In the genomic region with DNA sequence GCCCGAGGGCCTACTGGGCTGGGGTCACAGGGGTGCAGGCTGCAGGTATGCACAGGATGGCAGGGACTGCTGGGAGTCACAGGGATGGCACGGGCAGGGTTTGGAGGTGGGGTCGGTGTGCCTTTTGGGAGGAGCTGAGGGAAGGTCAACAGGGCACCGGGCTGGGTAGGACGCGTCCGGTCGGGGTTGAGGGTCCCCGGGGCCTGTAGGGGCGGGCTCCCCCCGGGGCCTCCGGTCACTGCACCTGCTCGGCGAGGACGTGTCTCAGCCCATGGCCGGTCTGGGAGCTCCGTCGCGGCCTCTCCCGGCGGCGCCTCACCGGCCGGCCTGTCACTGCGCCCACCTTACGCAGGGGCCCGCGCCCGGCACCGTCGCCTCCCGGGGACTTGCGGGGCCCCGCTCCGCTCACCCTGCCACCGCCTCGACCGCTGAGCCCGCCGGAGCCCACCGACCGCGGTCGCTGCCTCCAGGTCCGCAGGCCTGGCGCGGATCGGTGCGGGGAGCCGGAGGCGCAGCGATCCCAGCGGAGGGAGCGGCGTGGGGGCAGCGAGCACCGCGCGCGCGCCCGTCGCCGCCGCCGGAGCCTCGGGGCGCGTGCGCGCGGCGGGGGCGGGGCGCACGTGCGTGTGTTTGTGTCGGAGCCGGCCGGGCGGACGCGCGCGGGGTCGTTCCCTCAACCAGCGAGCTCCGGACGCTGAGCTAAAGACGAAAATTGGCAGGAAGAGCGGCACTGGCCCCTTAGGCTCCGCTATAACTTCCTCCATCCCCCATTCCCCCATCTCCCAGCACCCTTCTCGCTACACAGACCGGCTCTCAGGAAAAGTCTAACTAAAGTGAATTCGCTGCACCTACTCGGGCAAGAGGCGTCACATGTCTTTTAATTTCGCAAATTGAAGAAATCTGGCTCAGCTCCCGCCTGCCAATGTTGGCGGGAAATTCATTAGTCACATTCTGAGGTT, we compare ENCODE assay signal across 8 cellular contexts. TPM values are rescaled to one million over a fixed set of nuclear protein-coding genes. Genes with fewer than 3 reads are reported as not detected.
DNase-seq lines count a peak whose midpoint lies in the region; ATAC-seq, FAIRE-seq and TF ChIP-seq lines count a peak whose summit lies in the region.

A gene with protein sequence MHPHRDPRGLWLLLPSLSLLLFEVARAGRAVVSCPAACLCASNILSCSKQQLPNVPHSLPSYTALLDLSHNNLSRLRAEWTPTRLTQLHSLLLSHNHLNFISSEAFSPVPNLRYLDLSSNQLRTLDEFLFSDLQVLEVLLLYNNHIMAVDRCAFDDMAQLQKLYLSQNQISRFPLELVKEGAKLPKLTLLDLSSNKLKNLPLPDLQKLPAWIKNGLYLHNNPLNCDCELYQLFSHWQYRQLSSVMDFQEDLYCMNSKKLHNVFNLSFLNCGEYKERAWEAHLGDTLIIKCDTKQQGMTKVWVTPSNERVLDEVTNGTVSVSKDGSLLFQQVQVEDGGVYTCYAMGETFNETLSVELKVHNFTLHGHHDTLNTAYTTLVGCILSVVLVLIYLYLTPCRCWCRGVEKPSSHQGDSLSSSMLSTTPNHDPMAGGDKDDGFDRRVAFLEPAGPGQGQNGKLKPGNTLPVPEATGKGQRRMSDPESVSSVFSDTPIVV (minus strand): TSS at position 552 of the 959 bp plus-strand sequence. CDS start 815 bp downstream, outside the sequence.

- POLR2A ChIA-PET in HEK293 (lab: Yijun Ruan, JAX), result interaction anchor here (1.4 to 1.7 kb wide), 2 partner anchors 12 to 39 kb away, joined by 5 to 7 read pairs; a partner anchor contains a TSS

- TF ChIP-seq CTCF in D721Med (IDR thresholded peaks at IDR 0.05; ENCODE audit: insufficient read depth, missing control alignments), result no peak
- TF ChIP-seq CTCF in HEK293 (tag by site-specific recombination; IDR thresholded peaks at IDR 0.05), result no peak
- TF ChIP-seq CTCF in esophagus muscularis mucosa (IDR thresholded peaks at IDR 0.05), result no peak
- no peak for TF ChIP-seq CTCF in natural killer cell (IDR thresholded peaks at IDR 0.05)
- no peak for TF ChIP-seq CTCF in thoracic aorta (IDR thresholded peaks at IDR 0.05)

- H3K4me3 Mint-ChIP-seq in activated T-cell treated with anti-CD3 and anti-CD28 coated beads, Interleukin-2, amount 50 U/mL, for 4 hours, result peak within 1 kb of the TSS; percentile 91
- H3K4me3 Mint-ChIP-seq in natural killer cell, result peak within 1 kb of the TSS; percentile 91

- DNase-seq in D721Med (ENCODE audit: insufficient read length, low spot score), result peak; percentile 82
- DNase-seq in NCI-H774 (lab: John Stamatoyannopoulos, UW), result peak; percentile 61
- DNase-seq in activated T-cell treated with anti-CD3 and anti-CD28 coated beads, Interleukin-2, amount 50 U/mL, for 4 hours, result peak; percentile 53
- no peak for DNase-seq in esophagus muscularis mucosa (ENCODE audit: extremely low spot score)
- peak; percentile 64 for DNase-seq in natural killer cell
- DNase-seq in thoracic aorta (ENCODE audit: low spot score), result no peak

- intact Hi-C loops in esophagus muscularis mucosa (cut with DNase I) (no loop called here), natural killer cell (cut with micrococcal nuclease) (no loop called here)

- H3K4me3 ChIP-seq in HEK293 (ENCODE audit: low read depth, low read length) (peak within 1 kb of the TSS; percentile 52), esophagus muscularis mucosa (peak within 1 kb of the TSS; percentile 79 to 91 (median 81)), thoracic aorta (peak within 1 kb of the TSS; percentile 90)

- WGBS in esophagus muscularis mucosa, result 4% methylated on average over 12 of the region's 100 CpGs

- peak within 1 kb of the TSS; percentile 51 to 78 for H3K27ac Mint-ChIP-seq in natural killer cell

- ATAC-seq in activated T-cell treated with anti-CD3 and anti-CD28 coated beads, Interleukin-2, amount 50 U/mL, for 4 hours, result peak; percentile 72 to 77
- ATAC-seq in natural killer cell, result peak; percentile 83 to 92 (median 89)
- ATAC-seq in thoracic aorta (ENCODE audit: insufficient number of reproducible peaks, low FRiP score, low read depth), result peak; percentile 63
- no peak for ATAC-seq in HG02571 (IDR thresholded peaks at IDR 0.05; ENCODE audit: unreplicated experiment)

- H3K36me3 ChIP-seq in HEK293 (ENCODE audit: control insufficient read depth in 2 of 2, insufficient read depth in 1 of 2, low read length in 2 of 2), result no peaks in the 10 kb centered on the region
- peaks cover 0 to 5% (median 0%) of the 10 kb centered on the region in 4 donors for H3K36me3 ChIP-seq in esophagus muscularis mucosa
- H3K36me3 ChIP-seq in thoracic aorta, result no peaks in the 10 kb centered on the region

- H3K9me3 Mint-ChIP-seq in activated T-cell treated with anti-CD3 and anti-CD28 coated beads, Interleukin-2, amount 50 U/mL, for 4 hours, result no peaks in the 10 kb centered on the region
- H3K9me3 Mint-ChIP-seq in natural killer cell, result no peaks in the 10 kb centered on the region

- H3K27ac ChIP-seq in HEK293 (ENCODE audit: extremely low read depth, low read depth, low read length) (peak within 1 kb of the TSS; percentile 37; the same call in 1 of the 2 replicates), esophagus muscularis mucosa (replicated peaks in 1 of 4) (peak within 1 kb of the TSS; percentile 69 to 76 (median 74)), thoracic aorta (peak within 1 kb of the TSS in 1 of 2 donors; percentile 38)

- H3K27me3 Mint-ChIP-seq in activated T-cell treated with anti-CD3 and anti-CD28 coated beads, Interleukin-2, amount 50 U/mL, for 4 hours (ENCODE audit: low read depth), result no peaks in the 10 kb centered on the region
- peaks cover 0 to 6% of the 10 kb centered on the region in 2 donors for H3K27me3 Mint-ChIP-seq in natural killer cell (ENCODE audit: low read depth in 2 of 2)

- peaks cover 59% of the 10 kb centered on the region for H3K4me1 Mint-ChIP-seq in activated T-cell treated with anti-CD3 and anti-CD28 coated beads, Interleukin-2, amount 50 U/mL, for 4 hours (ENCODE audit: low read depth)
- peaks cover 40 to 42% of the 10 kb centered on the region in 2 donors for H3K4me1 Mint-ChIP-seq in natural killer cell

- TF ChIP-seq EP300 in esophagus muscularis mucosa (IDR thresholded peaks at IDR 0.05), result no peak

- H3K36me3 Mint-ChIP-seq in activated T-cell treated with anti-CD3 and anti-CD28 coated beads, Interleukin-2, amount 50 U/mL, for 4 hours (ENCODE audit: insufficient read depth), result peaks cover 6% of the 10 kb centered on the region
- H3K36me3 Mint-ChIP-seq in natural killer cell, result no peaks in the 10 kb centered on the region

- FAIRE-seq in D721Med (lab: Jason Lieb, UNC), result no peak

- H3K9me3 ChIP-seq in HEK293 (ENCODE audit: control insufficient read depth, insufficient read depth, low read depth, low read length) (no peaks in the 10 kb centered on the region), esophagus muscularis mucosa (no peaks in the 10 kb centered on the region), thoracic aorta (no peaks in the 10 kb centered on the region)

- H3K4me1 ChIP-seq in HEK293 (ENCODE audit: control insufficient read depth, insufficient read depth, low read length) (no peaks in the 10 kb centered on the region), esophagus muscularis mucosa (peaks cover 15 to 42% (median 26%) of the 10 kb centered on the region in 4 donors), thoracic aorta (ENCODE audit: control insufficient read depth in 1 of 2, low read depth in 2 of 2) (peaks cover 9 to 16% of the 10 kb centered on the region in 2 donors)

- CTCF ChIA-PET in HEK293 (lab: Yijun Ruan, JAX), result interaction anchor here (1.1 to 36.3 kb wide), 3 partner anchors 15 to 36 kb away, joined by 3 to 1152 read pairs (median 303); a partner anchor contains a TSS

- H3K27me3 ChIP-seq in esophagus muscularis mucosa (no peaks in the 10 kb centered on the region), thoracic aorta (replicated peaks; ENCODE audit: insufficient read depth) (no peaks in the 10 kb centered on the region)

- TF ChIP-seq POLR2A in esophagus muscularis mucosa (IDR thresholded peaks at IDR 0.05; ENCODE audit: low read depth), result no peak

TF ChIP-seq in HEK293, 187 proteins besides CTCF, POLR2A, EP300 and RAD21 (continues in another document):
- peak; percentile 56 for TF ChIP-seq ZBTB48 (tag by site-specific recombination; IDR thresholded peaks at IDR 0.05)
- no peak for TF ChIP-seq ZNF239 (tag by site-specific recombination; IDR thresholded peaks at IDR 0.05)
- TF ChIP-seq ZNF558 (tag by site-specific recombination; IDR thresholded peaks at IDR 0.05), result no peak
- no peak for TF ChIP-seq ZNF169 (tag by site-specific recombination; IDR thresholded peaks at IDR 0.05)
- peak; percentile 71 for TF ChIP-seq ZNF335 (tag by site-specific recombination; conservative IDR thresholded peaks at IDR 0.05)

RNA-seq across cellular contexts. Expression of the gene that starts here (rescaled TPM):
- total RNA-seq in activated T-cell treated with anti-CD3 and anti-CD28 coated beads, Interleukin-2, amount 50 U/mL, for 4 hours, result 1 to 10 TPM; 2.9 to 4.5 (median 4.0) TPM
- total RNA-seq in esophagus muscularis mucosa (10 to 100 TPM in 2 of 4 donors, 1 to 10 TPM in 2; 8.4 to 23.7 (median 14.0) TPM), natural killer cell (10 to 100 TPM in 1 of 3 donors, 1 to 10 TPM in 2; 5.0 to 10.7 (median 7.8) TPM), thoracic aorta (10 to 100 TPM in 1 of 2 donors, 1 to 10 TPM in 1; 7.8 to 16.0 TPM)

Comparison
In these comparisons a context has a peak if more than half of its experiments do, and no peak if none do; other contexts are left out.
1. DNase-seq: peak in D721Med (single experiment), NCI-H774 (single experiment), activated T-cell treated with anti-CD3 and anti-CD28 coated beads, Interleukin-2, amount 50 U/mL, for 4 hours (single experiment) and natural killer cell (single experiment); none in esophagus muscularis mucosa (single experiment) and thoracic aorta (single experiment).
2. Peak in every context shown above with its lines, with median percentiles within 50 percentile points of each other: H3K4me3 ChIP-seq.